In the genomic region with DNA sequence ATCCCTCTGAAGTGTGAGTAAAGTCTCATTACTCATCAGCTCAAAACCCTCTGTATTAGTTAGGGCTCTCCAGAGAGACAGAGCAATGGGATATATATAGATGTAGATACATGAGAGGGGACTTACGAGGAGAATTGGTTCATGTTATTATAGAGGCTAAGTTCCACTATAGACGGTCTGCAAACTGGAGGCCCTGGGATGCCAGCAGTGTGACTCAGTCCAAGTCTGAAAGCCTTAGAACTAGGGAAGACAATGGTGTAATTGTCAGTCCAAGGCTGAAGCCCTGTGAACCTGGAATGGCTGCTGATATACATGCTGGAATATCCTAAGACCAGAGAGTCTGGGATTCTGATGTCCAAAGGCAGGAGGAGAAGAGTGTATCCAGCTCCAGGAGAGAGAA, we compare ENCODE assay signal across 33 cellular contexts. TPM values are rescaled to one million over a fixed set of nuclear protein-coding genes. Genes with fewer than 3 reads are reported as not detected.
DNase-seq lines count a peak whose midpoint lies in the region; ATAC-seq, FAIRE-seq and TF ChIP-seq lines count a peak whose summit lies in the region.
"Had no signal": no experiment of that assay in that cellular context is flagged by ENCODE, and none has a peak within 500 bp of the region (broad histone marks: within the 10 kb centered on the region; RNA-seq: fewer than 3 reads in every experiment).

No MANE protein-coding gene starts in this region.

- DNase-seq in HCT116 (ENCODE audit: low read depth, low spot score) (peak; percentile 29), astrocyte (ENCODE audit: low read depth) (peak; percentile 29), islet precursor cell (peak; percentile 94), retinal pigment epithelial cell (ENCODE audit: low read depth) (peak; percentile 27), NCI-H82 (lab: John Stamatoyannopoulos, UW) (no peak), OCI-M1 (lab: John Stamatoyannopoulos, UW) (no peak)
- DNase-seq: activated B cell treated with CpG ODN at 0.5 μM for 24 hours; activated CD4-positive, alpha-beta T cell treated with anti-CD3 and anti-CD28 coated beads, Interleukin-2, amount 10 ng/mL, durations not matched to agents 7 days and 5 days; activated effector memory CD4-positive, alpha-beta T cell treated with anti-CD3 and anti-CD28 coated beads, Interleukin-2, amount 50 U/mL, for 16 hours; activated naive CD8-positive, alpha-beta T cell treated with anti-CD3 and anti-CD28 coated beads for 36 hours; activated T-cell treated with anti-CD3 and anti-CD28 coated beads, Interleukin-2, amount 50 U/mL, for 1 hour; aorta; CD4-positive, alpha-beta T cell; H9; left cardiac atrium; NCI-H146; spleen; stimulated activated CD8-positive, alpha-beta memory T cell treated with anti-CD3 and anti-CD28 coated beads, Interleukin-4, amount 100 ng/mL, for 48 hours; testis had no signal

- H3K9me3 Mint-ChIP-seq in astrocyte (ENCODE audit: unreplicated experiment): peaks cover 13% of the 10 kb centered on the region
- H3K9me3 Mint-ChIP-seq: central memory CD8-positive, alpha-beta T cell had no signal

- POLR2A ChIA-PET in HCT116 (lab: Charles Lee): no interaction called here

- H4K20me1 ChIP-seq in HCT116 (ENCODE audit: insufficient read depth) (no peaks in the 10 kb centered on the region), astrocyte (ENCODE audit: insufficient read depth, low read length) (no peaks in the 10 kb centered on the region)

- H3K27me3 ChIP-seq in HCT116 (ENCODE audit: insufficient read depth, low read length) (no peaks in the 10 kb centered on the region), astrocyte (ENCODE audit: insufficient read depth, low read length) (peaks cover 2% of the 10 kb centered on the region)
- H3K27me3 ChIP-seq: esophagus muscularis mucosa, right atrium auricular region, spleen, testis had no signal

- H3K36me3 ChIP-seq in HCT116 (ENCODE audit: control insufficient read depth in 1 of 2, insufficient read depth in 2 of 2, low read length in 2 of 2) (no peaks in the 10 kb centered on the region), astrocyte (ENCODE audit: insufficient read depth, low read length) (no peaks in the 10 kb centered on the region)
- H3K36me3 ChIP-seq: esophagus muscularis mucosa, right atrium auricular region, spleen had no signal

- H3K9ac ChIP-seq in HCT116 (ENCODE audit: low read length) (no peak overlapping the region), astrocyte (ENCODE audit: low read length) (no peak overlapping the region)
- H3K9ac ChIP-seq: parathyroid adenoma had no signal

- H3K4me2 ChIP-seq in HCT116 (ENCODE audit: low read length): peak overlapping the region; percentile 33
- H3K4me2 ChIP-seq in astrocyte (ENCODE audit: low read length): peak overlapping the region; percentile 3

- FAIRE-seq in astrocyte (lab: Jason Lieb, UNC): no peak
- FAIRE-seq: frontal cortex, GM12878, GM19239 had no signal

- peak overlapping the region; percentile 64 for H3K27ac Mint-ChIP-seq in astrocyte (ENCODE audit: unreplicated experiment)
- H3K27ac Mint-ChIP-seq: activated B cell treated with CpG ODN at 0.5 μM for 24 hours; activated CD4-positive, alpha-beta T cell treated with anti-CD3 and anti-CD28 coated beads, Interleukin-2, amount 10 ng/mL, durations not matched to agents 7 days and 5 days; activated naive CD8-positive, alpha-beta T cell treated with anti-CD3 and anti-CD28 coated beads for 36 hours; CD4-positive, alpha-beta T cell; H9; IgD-negative memory B cell; stimulated activated naive CD8-positive, alpha-beta T cell treated with anti-CD3 and anti-CD28 coated beads, Interleukin-15, Interleukin-2, amounts not matched to agents 100 ng/mL and 50 ng/mL, for 24 hours; T-helper 1 cell treated with Interleukin-12 subunit alpha and Interleukin-12 subunit beta and Interleukin-4 antibody, amounts not matched to agents 30 μg/mL and 1 μg/mL, for 36 hours had no signal

- intact Hi-C loops in HCT116 (cut with micrococcal nuclease): no loop called here

- H3K27ac ChIP-seq in HCT116 (ENCODE audit: low read depth, low read length) (no peak overlapping the region), astrocyte (ENCODE audit: low read depth, low read length) (no peak overlapping the region)
- H3K27ac ChIP-seq: esophagus muscularis mucosa, parathyroid adenoma, right atrium auricular region, RWPE1, SK-N-MC, spleen, testis had no signal

- peaks cover 15% of the 10 kb centered on the region for H3K4me1 Mint-ChIP-seq in astrocyte (ENCODE audit: low read depth, unreplicated experiment)
- H3K4me1 Mint-ChIP-seq: activated B cell treated with CpG ODN at 0.5 μM for 24 hours; activated CD4-positive, alpha-beta T cell treated with anti-CD3 and anti-CD28 coated beads, Interleukin-2, amount 10 ng/mL, durations not matched to agents 7 days and 5 days; activated naive CD8-positive, alpha-beta T cell treated with anti-CD3 and anti-CD28 coated beads for 36 hours; central memory CD8-positive, alpha-beta T cell; IgD-negative memory B cell had no signal

- H3K9me2 ChIP-seq in HCT116 (ENCODE audit: insufficient read depth): no peaks in the 10 kb centered on the region

- H3K9me3 ChIP-seq in HCT116 (ENCODE audit: control insufficient read depth in 1 of 2, insufficient read depth in 1 of 2, low read depth in 1 of 2, low read length in 2 of 2) (no peaks in the 10 kb centered on the region; a peak in 1 of 4 replicates), astrocyte (ENCODE audit: insufficient read depth, low read depth, low read length) (no peaks in the 10 kb centered on the region)
- H3K9me3 ChIP-seq: right atrium auricular region, testis had no signal

- no peak overlapping the region for H3K4me3 Mint-ChIP-seq in astrocyte (ENCODE audit: unreplicated experiment)
- H3K4me3 Mint-ChIP-seq: activated B cell treated with CpG ODN at 0.5 μM for 24 hours; activated CD4-positive, alpha-beta T cell treated with anti-CD3 and anti-CD28 coated beads, Interleukin-2, amount 10 ng/mL, durations not matched to agents 7 days and 5 days; activated naive CD8-positive, alpha-beta T cell treated with anti-CD3 and anti-CD28 coated beads for 36 hours; CD4-positive, alpha-beta T cell; central memory CD8-positive, alpha-beta T cell; H9; IgD-negative memory B cell; neural crest cell; stimulated activated naive CD8-positive, alpha-beta T cell treated with anti-CD3 and anti-CD28 coated beads, Interleukin-15, Interleukin-2, amounts not matched to agents 100 ng/mL and 50 ng/mL, for 24 hours; T-helper 1 cell treated with Interleukin-12 subunit alpha and Interleukin-12 subunit beta and Interleukin-4 antibody, amounts not matched to agents 30 μg/mL and 1 μg/mL, for 36 hours had no signal

- H3K79me2 ChIP-seq in HCT116 (ENCODE audit: insufficient read depth, low read length) (no peaks in the 10 kb centered on the region), astrocyte (ENCODE audit: insufficient read depth, low read length) (no peaks in the 10 kb centered on the region)
- H3K79me2 ChIP-seq: parathyroid adenoma had no signal

- H3K36me3 Mint-ChIP-seq in astrocyte (ENCODE audit: low read depth, unreplicated experiment): no peaks in the 10 kb centered on the region
- H3K36me3 Mint-ChIP-seq: activated naive CD8-positive, alpha-beta T cell treated with anti-CD3 and anti-CD28 coated beads for 36 hours; IgD-negative memory B cell had no signal

- H2AFZ ChIP-seq in HCT116 (ENCODE audit: low read depth, low read length, poor library complexity, severe bottlenecking) (no peak overlapping the region), astrocyte (ENCODE audit: low read depth, low read length) (peak overlapping the region; percentile 13)
- H2AFZ ChIP-seq: parathyroid adenoma had no signal

- H3K4me1 ChIP-seq in HCT116 (ENCODE audit: control insufficient read depth in 1 of 2, insufficient read depth in 2 of 2, low read length in 2 of 2) (peaks cover 0 to 15% of the 10 kb centered on the region in 2 experiments; a peak in 1 of 4 replicates), astrocyte (ENCODE audit: insufficient read depth, low read length) (peaks cover 2% of the 10 kb centered on the region)
- H3K4me1 ChIP-seq: parathyroid adenoma, spleen, testis had no signal

- TF ChIP-seq POLR2A in HCT116 (IDR thresholded peaks at IDR 0.05; ENCODE audit: borderline replicate concordance, extremely low read depth, insufficient read depth, insufficient read length): no peak

- RAD21 ChIA-PET in HCT116 (lab: Charles Lee; ENCODE audit: low non-redundant PET in 1 of 2, low total read pairs in 2 of 2, uncharacterized antibody in 2 of 2, unreplicated experiment in 2 of 2): no interaction called here

- ATAC-seq in HCT116: peak; percentile 82
- no peak for ATAC-seq in HG03175 (IDR thresholded peaks at IDR 0.05; ENCODE audit: unreplicated experiment)
- ATAC-seq: GM12878, left cardiac atrium had no signal

- CTCF ChIA-PET in HCT116 (lab: Charles Lee): no interaction called here

- no TSS peak for BruUV-seq in HCT116 (replicated peaks; lab: Mats Ljungman, UMichigan)

- peaks cover 3% of the 10 kb centered on the region for H3K27me3 Mint-ChIP-seq in astrocyte (ENCODE audit: low read depth, unreplicated experiment)
- H3K27me3 Mint-ChIP-seq: CD4-positive, alpha-beta T cell; central memory CD8-positive, alpha-beta T cell; IgD-negative memory B cell had no signal

- TF ChIP-seq RAD21 in HCT116 (IDR thresholded peaks at IDR 0.05; ENCODE audit: low read depth): no peak

- H3K4me3 ChIP-seq in HCT116 (replicated peaks in 1 of 2; ENCODE audit: low read depth in 1 of 2, low read length in 2 of 2) (no peak overlapping the region), astrocyte (ENCODE audit: insufficient read depth, low read depth, low read length) (no peak overlapping the region), retinal pigment epithelial cell (ENCODE audit: low read length) (no peak overlapping the region)
- H3K4me3 ChIP-seq: esophagus muscularis mucosa, GM12878, right atrium auricular region, SK-N-MC, spleen, testis had no signal

- TF ChIP-seq CTCF in HCT116 (IDR thresholded peaks at IDR 0.05 in 2 of 3, conservative IDR thresholded peaks at IDR 0.05 in 1 of 3; ENCODE audit: borderline replicate concordance in 1 of 3, insufficient read depth in 1 of 3, low read depth in 2 of 3, low read length in 2 of 3) (no peak), astrocyte (IDR thresholded peaks at IDR 0.05; ENCODE audit: insufficient read depth, low read depth, low read length) (no peak), retinal pigment epithelial cell (conservative IDR thresholded peaks at IDR 0.05; ENCODE audit: low read depth, low read length) (no peak)

TF ChIP-seq in HCT116, 20 proteins besides CTCF, POLR2A, EP300 and RAD21:
- TF ChIP-seq ZFX (IDR thresholded peaks at IDR 0.05): no peak

RNA-seq across cellular contexts. Expression of a gene that starts 57.3 kb away (rescaled TPM):
- 19.2 TPM for total RNA-seq in HCT116 (2021; ENCODE audit: unreplicated experiment)
- 4.7 and 5.7 TPM in 2 replicates for polyA plus RNA-seq in HCT116 (2012)
- 12.4 TPM in 2 replicates for total RNA-seq in astrocyte

Comparison
In these comparisons a context has a peak if more than half of its experiments do, and no peak if none do; other contexts are left out.
1. DNase-seq: peak in HCT116 (single experiment), astrocyte (single experiment), islet precursor cell (single experiment) and retinal pigment epithelial cell (single experiment); none in NCI-H82 (single experiment) and OCI-M1 (single experiment).